ENCODE assay signal across 1 cellular context in the genomic region with DNA sequence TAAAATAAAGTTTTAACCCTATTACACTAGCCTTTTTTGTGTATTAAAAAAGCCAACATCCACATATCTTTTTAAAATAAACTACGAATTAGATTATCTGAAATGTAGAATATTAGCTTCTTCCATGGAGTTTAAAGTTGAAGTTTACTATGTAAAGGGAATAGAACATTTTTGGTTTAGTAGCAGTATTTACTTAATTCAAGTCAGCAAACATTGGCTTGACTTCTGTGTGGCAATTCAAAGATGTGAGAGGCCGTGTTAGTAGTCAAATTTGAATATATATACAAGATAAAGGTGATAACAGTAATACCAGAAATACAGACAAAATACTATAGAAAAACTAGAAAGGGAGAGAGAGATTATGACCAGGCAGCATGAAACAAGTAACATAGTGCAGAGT.
TF ChIP-seq lines count a peak whose summit lies in the region.

No MANE protein-coding gene starts in this region.

TF ChIP-seq in GM23338, 12 proteins besides CTCF, POLR2A, EP300 and RAD21 (continued from another document):
- TF ChIP-seq, protein P1, sequence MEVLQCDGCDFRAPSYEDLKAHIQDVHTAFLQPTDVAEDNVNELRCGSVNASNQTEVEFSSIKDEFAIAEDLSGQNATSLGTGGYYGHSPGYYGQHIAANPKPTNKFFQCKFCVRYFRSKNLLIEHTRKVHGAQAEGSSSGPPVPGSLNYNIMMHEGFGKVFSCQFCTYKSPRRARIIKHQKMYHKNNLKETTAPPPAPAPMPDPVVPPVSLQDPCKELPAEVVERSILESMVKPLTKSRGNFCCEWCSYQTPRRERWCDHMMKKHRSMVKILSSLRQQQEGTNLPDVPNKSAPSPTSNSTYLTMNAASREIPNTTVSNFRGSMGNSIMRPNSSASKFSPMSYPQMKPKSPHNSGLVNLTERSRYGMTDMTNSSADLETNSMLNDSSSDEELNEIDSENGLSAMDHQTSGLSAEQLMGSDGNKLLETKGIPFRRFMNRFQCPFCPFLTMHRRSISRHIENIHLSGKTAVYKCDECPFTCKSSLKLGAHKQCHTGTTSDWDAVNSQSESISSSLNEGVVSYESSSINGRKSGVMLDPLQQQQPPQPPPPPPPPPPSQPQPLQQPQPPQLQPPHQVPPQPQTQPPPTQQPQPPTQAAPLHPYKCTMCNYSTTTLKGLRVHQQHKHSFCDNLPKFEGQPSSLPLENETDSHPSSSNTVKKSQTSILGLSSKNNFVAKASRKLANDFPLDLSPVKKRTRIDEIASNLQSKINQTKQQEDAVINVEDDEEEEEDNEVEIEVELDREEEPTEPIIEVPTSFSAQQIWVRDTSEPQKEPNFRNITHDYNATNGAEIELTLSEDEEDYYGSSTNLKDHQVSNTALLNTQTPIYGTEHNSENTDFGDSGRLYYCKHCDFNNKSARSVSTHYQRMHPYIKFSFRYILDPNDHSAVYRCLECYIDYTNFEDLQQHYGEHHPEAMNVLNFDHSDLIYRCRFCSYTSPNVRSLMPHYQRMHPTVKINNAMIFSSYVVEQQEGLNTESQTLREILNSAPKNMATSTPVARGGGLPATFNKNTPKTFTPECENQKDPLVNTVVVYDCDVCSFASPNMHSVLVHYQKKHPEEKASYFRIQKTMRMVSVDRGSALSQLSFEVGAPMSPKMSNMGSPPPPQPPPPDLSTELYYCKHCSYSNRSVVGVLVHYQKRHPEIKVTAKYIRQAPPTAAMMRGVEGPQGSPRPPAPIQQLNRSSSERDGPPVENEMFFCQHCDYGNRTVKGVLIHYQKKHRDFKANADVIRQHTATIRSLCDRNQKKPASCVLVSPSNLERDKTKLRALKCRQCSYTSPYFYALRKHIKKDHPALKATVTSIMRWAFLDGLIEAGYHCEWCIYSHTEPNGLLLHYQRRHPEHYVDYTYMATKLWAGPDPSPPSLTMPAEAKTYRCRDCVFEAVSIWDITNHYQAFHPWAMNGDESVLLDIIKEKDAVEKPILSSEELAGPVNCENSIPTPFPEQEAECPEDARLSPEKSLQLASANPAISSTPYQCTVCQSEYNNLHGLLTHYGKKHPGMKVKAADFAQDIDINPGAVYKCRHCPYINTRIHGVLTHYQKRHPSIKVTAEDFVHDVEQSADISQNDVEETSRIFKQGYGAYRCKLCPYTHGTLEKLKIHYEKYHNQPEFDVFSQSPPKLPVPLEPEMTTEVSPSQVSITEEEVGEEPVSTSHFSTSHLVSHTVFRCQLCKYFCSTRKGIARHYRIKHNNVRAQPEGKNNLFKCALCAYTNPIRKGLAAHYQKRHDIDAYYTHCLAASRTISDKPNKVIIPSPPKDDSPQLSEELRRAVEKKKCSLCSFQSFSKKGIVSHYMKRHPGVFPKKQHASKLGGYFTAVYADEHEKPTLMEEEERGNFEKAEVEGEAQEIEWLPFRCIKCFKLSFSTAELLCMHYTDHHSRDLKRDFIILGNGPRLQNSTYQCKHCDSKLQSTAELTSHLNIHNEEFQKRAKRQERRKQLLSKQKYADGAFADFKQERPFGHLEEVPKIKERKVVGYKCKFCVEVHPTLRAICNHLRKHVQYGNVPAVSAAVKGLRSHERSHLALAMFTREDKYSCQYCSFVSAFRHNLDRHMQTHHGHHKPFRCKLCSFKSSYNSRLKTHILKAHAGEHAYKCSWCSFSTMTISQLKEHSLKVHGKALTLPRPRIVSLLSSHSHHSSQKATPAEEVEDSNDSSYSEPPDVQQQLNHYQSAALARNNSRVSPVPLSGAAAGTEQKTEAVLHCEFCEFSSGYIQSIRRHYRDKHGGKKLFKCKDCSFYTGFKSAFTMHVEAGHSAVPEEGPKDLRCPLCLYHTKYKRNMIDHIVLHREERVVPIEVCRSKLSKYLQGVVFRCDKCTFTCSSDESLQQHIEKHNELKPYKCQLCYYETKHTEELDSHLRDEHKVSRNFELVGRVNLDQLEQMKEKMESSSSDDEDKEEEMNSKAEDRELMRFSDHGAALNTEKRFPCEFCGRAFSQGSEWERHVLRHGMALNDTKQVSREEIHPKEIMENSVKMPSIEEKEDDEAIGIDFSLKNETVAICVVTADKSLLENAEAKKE (CRISPR knock-in tag; IDR thresholded peaks at IDR 0.05) = no peak
- TF ChIP-seq ZNF331 (CRISPR knock-in tag; IDR thresholded peaks at IDR 0.05; ENCODE audit: low read depth) (no peak), POLR2AphosphoS5 (IDR thresholded peaks at IDR 0.05; ENCODE audit: low read depth) (no peak), EZH2phosphoT487 (IDR thresholded peaks at IDR 0.05; ENCODE audit: unreplicated experiment) (no peak)
